ENCODE assay signal across 8 cellular contexts in genomic region chr7:6482743-6483119, GRCh38. TPM values are rescaled to one million over a fixed set of nuclear protein-coding genes. Genes with fewer than 3 reads are reported as not detected.
DNase-seq lines count a peak whose midpoint lies in the region; ATAC-seq and TF ChIP-seq lines count a peak whose summit lies in the region.

No MANE protein-coding gene starts in this region.

- H2BK12ac ChIP-seq in neuronal stem cell (ENCODE audit: low read length), result no peak overlapping the region

- peaks cover 0 to 32% (median 3%) of the 10 kb centered on the region in 3 donors for H3K36me3 Mint-ChIP-seq in CD8-positive, alpha-beta memory T cell
- H3K36me3 Mint-ChIP-seq in endodermal cell (ENCODE audit: low read depth), result peaks cover 19% of the 10 kb centered on the region

- H3K4me2 ChIP-seq in neuronal stem cell (ENCODE audit: insufficient read depth, low read length, poor library complexity, severe bottlenecking), result no peak overlapping the region

- no peak overlapping the region for H2BK15ac ChIP-seq in neuronal stem cell (ENCODE audit: low read length)

- H3K27me3 Mint-ChIP-seq in CD8-positive, alpha-beta memory T cell, result no peaks in the 10 kb centered on the region
- H3K27me3 Mint-ChIP-seq in endodermal cell (ENCODE audit: insufficient read depth), result peaks cover 2% of the 10 kb centered on the region

- peak overlapping the region; percentile 84 to 97 (median 96) for H3K27ac Mint-ChIP-seq in CD8-positive, alpha-beta memory T cell
- peak overlapping the region; percentile 94 for H3K27ac Mint-ChIP-seq in endodermal cell

- peaks cover 12% of the 10 kb centered on the region for H3K79me1 ChIP-seq in neuronal stem cell (ENCODE audit: low read depth, low read length)

- H2BK120ac ChIP-seq in neuronal stem cell (ENCODE audit: low read depth, low read length), result no peak overlapping the region

- H2BK5ac ChIP-seq in neuronal stem cell (ENCODE audit: low read length), result peak overlapping the region; percentile 90

- H4K8ac ChIP-seq in neuronal stem cell (ENCODE audit: low read depth, low read length), result no peak overlapping the region

- POLR2A ChIA-PET in CD8-positive, alpha-beta memory T cell (lab: Charles Lee), result no interaction called here

- WGBS in endodermal cell (ENCODE audit: insufficient coverage in 1 of 2, insufficient read length in 1 of 2), 2 experiments, result 60 to 63% methylated on average over 5 to 6 of the region's 6 CpGs
- WGBS in neuronal stem cell (ENCODE audit: extremely low coverage in 2 of 2, insufficient read length in 2 of 2, insufficient replicate concordance in 1 of 2), 2 donors, result no CpG with 5 or more reads among the region's 6 CpGs

- H3K4me1 ChIP-seq in CD8-positive, alpha-beta memory T cell (ENCODE audit: insufficient read depth, low read length), result peaks cover 33% of the 10 kb centered on the region
- H3K4me1 ChIP-seq in NT2/D1 (ENCODE audit: insufficient read depth, insufficient read length) (peaks cover 2% of the 10 kb centered on the region), endodermal cell (ENCODE audit: control insufficient read depth, insufficient read depth, low read length) (no peaks in the 10 kb centered on the region), neuronal stem cell (ENCODE audit: control insufficient read depth in 2 of 2, insufficient read depth in 1 of 2, low read depth in 1 of 2, low read length in 2 of 2) (peaks cover 1 to 5% of the 10 kb centered on the region in 2 donors)

- no peak overlapping the region for H4K91ac ChIP-seq in neuronal stem cell (ENCODE audit: low read depth, low read length, poor library complexity)

- CTCF ChIA-PET in CD8-positive, alpha-beta memory T cell (lab: Charles Lee), result no interaction called here

- no peak overlapping the region for H2AFZ ChIP-seq in neuronal stem cell (ENCODE audit: low read length)

- no peak overlapping the region for H2AK5ac ChIP-seq in neuronal stem cell (ENCODE audit: low read depth, low read length)

- no peak for DNase-seq in CD8-positive, alpha-beta memory T cell
- DNase-seq in NT2/D1 (ENCODE audit: low read depth, low spot score) (no peak), endodermal cell (no peak), neuronal stem cell (ENCODE audit: low spot score) (no peak), omental fat pad (ENCODE audit: low spot score) (no peak), SHP77 treated with DMSO at 0.1 percent for 48 hours (lab: John Stamatoyannopoulos, UW) (no peak)

- H3K9me3 ChIP-seq in CD8-positive, alpha-beta memory T cell (ENCODE audit: low read length), result no peaks in the 10 kb centered on the region
- H3K9me3 ChIP-seq in NT2/D1 (ENCODE audit: insufficient read depth, low read length) (no peaks in the 10 kb centered on the region), endodermal cell (ENCODE audit: control insufficient read depth, low read length) (no peaks in the 10 kb centered on the region), neuronal stem cell (replicated peaks in 1 of 2; ENCODE audit: control insufficient read depth in 2 of 2, insufficient read depth in 1 of 2, low read depth in 1 of 2, low read length in 2 of 2) (no peaks in the 10 kb centered on the region)

- H3K4me3 Mint-ChIP-seq in CD8-positive, alpha-beta memory T cell, result peak overlapping the region; percentile 96 to 98 (median 97)
- H3K4me3 Mint-ChIP-seq in endodermal cell, result peak overlapping the region; percentile 90

- no peak overlapping the region for H3K14ac ChIP-seq in neuronal stem cell (ENCODE audit: low read length)

- no peaks in the 10 kb centered on the region for H3K9me3 Mint-ChIP-seq in CD8-positive, alpha-beta memory T cell
- H3K9me3 Mint-ChIP-seq in endodermal cell, result no peaks in the 10 kb centered on the region

- H3K4ac ChIP-seq in neuronal stem cell (ENCODE audit: low read length), result no peak overlapping the region

- H3K27ac ChIP-seq in CD8-positive, alpha-beta memory T cell (ENCODE audit: low read depth, low read length), result peak overlapping the region; percentile 81
- no peak overlapping the region for H3K27ac ChIP-seq in endodermal cell (ENCODE audit: low read depth, low read length)
- no peak overlapping the region for H3K27ac ChIP-seq in neuronal stem cell (replicated peaks; ENCODE audit: low read length)

- H3K9ac ChIP-seq in NT2/D1 (ENCODE audit: insufficient read length, low read depth), result peak overlapping the region; percentile 97
- peak overlapping the region; percentile 82 for H3K9ac ChIP-seq in endodermal cell (ENCODE audit: extremely low read depth, low read length, poor library complexity, severe bottlenecking)
- no peak overlapping the region for H3K9ac ChIP-seq in neuronal stem cell (ENCODE audit: low read depth, low read length, poor library complexity)

- no peaks in the 10 kb centered on the region for H3K27me3 ChIP-seq in CD8-positive, alpha-beta memory T cell (ENCODE audit: insufficient read depth, low read length, poor library complexity, severe bottlenecking)
- H3K27me3 ChIP-seq in NT2/D1 (ENCODE audit: insufficient read depth, insufficient read length) (no peaks in the 10 kb centered on the region), endodermal cell (ENCODE audit: control insufficient read depth, insufficient read depth, low read length, poor library complexity, severe bottlenecking) (no peaks in the 10 kb centered on the region), neuronal stem cell (ENCODE audit: control insufficient read depth in 3 of 3, insufficient read depth in 3 of 3, low read depth in 1 of 3, low read length in 3 of 3) (no peaks in the 10 kb centered on the region)

- no peak overlapping the region for H3K18ac ChIP-seq in neuronal stem cell (ENCODE audit: low read length)

- H3K4me3 ChIP-seq in CD8-positive, alpha-beta memory T cell (ENCODE audit: low read length), result peak overlapping the region; percentile 77
- peak overlapping the region; percentile 94 for H3K4me3 ChIP-seq in NT2/D1 (ENCODE audit: insufficient read length, low read depth)
- H3K4me3 ChIP-seq in endodermal cell (ENCODE audit: low read length), result peak overlapping the region; percentile 87
- peak overlapping the region; percentile 85 to 100 for H3K4me3 ChIP-seq in neuronal stem cell (ENCODE audit: low read length in 2 of 2)

- no peaks in the 10 kb centered on the region for H3K36me3 ChIP-seq in CD8-positive, alpha-beta memory T cell (ENCODE audit: insufficient read depth, low read length)
- H3K36me3 ChIP-seq in NT2/D1 (ENCODE audit: insufficient read depth, insufficient read length, low read length), result peaks cover 41% of the 10 kb centered on the region
- H3K36me3 ChIP-seq in endodermal cell (ENCODE audit: control insufficient read depth, insufficient read depth, low read length), result peaks cover 23% of the 10 kb centered on the region
- peaks cover 5 to 39% of the 10 kb centered on the region in 2 donors for H3K36me3 ChIP-seq in neuronal stem cell (replicated peaks in 1 of 2; ENCODE audit: control insufficient read depth in 2 of 2, insufficient read depth in 2 of 2, low read length in 2 of 2)

- TF ChIP-seq CTCF in endodermal cell (conservative IDR thresholded peaks at IDR 0.05), result no peak
- TF ChIP-seq CTCF in omental fat pad (IDR thresholded peaks at IDR 0.05), result no peak

- no peak for ATAC-seq in HG03159 (IDR thresholded peaks at IDR 0.05; ENCODE audit: unreplicated experiment)
- ATAC-seq in omental fat pad (ENCODE audit: low FRiP score), result no peak
- ATAC-seq in GM21786 (IDR thresholded peaks at IDR 0.05; ENCODE audit: unreplicated experiment), result no peak

- H3K4me1 Mint-ChIP-seq in CD8-positive, alpha-beta memory T cell, result peaks cover 51 to 67% (median 62%) of the 10 kb centered on the region in 3 donors
- peaks cover 9% of the 10 kb centered on the region for H3K4me1 Mint-ChIP-seq in endodermal cell

- no peak overlapping the region for H3K23ac ChIP-seq in neuronal stem cell (ENCODE audit: low read depth, low read length, poor library complexity)

RNA-seq across cellular contexts. Expression of gene KDELR2, which starts 1.2 kb away (rescaled TPM):
- total RNA-seq in CD8-positive, alpha-beta memory T cell, result 10 to 100 TPM; 67.7 to 68.9 TPM
- polyA plus RNA-seq in CD8-positive, alpha-beta memory T cell, result 51.3 TPM
- total RNA-seq in endodermal cell (100 to 1,000 TPM in 1 of 2 donors, 10 to 100 TPM in 1; 90.2 to 123 TPM), omental fat pad (100 to 1,000 TPM in 2 of 4 donors, 10 to 100 TPM in 2; 86.9 to 120 (median 94.0) TPM)
- polyA plus RNA-seq in endodermal cell (2013, experiment 1 of 2), result 103 TPM
- polyA plus RNA-seq in endodermal cell (2013, experiment 2 of 2), result 113 TPM
- 70.7 TPM for polyA plus RNA-seq in neuronal stem cell (2013, experiment 1 of 2)
- polyA plus RNA-seq in neuronal stem cell (2013, experiment 2 of 2), result 74.1 TPM

RNA-seq across cellular contexts. Expression of gene DAGLB, which starts 35.0 kb away (rescaled TPM):
- 10 to 100 TPM; 16.1 to 16.4 TPM for total RNA-seq in CD8-positive, alpha-beta memory T cell
- polyA plus RNA-seq in CD8-positive, alpha-beta memory T cell, result 9.7 TPM
- 10 to 100 TPM; 22.7 to 24.5 TPM for total RNA-seq in endodermal cell
- polyA plus RNA-seq in endodermal cell (2013, experiment 1 of 2), result 22.6 TPM
- 17.2 TPM for polyA plus RNA-seq in endodermal cell (2013, experiment 2 of 2)
- polyA plus RNA-seq in neuronal stem cell (2013, experiment 1 of 2), result 10.6 TPM
- 9.4 TPM for polyA plus RNA-seq in neuronal stem cell (2013, experiment 2 of 2)
- total RNA-seq in omental fat pad, result 10 to 100 TPM; 10.7 to 25.9 (median 16.3) TPM
